In the genomic region with DNA sequence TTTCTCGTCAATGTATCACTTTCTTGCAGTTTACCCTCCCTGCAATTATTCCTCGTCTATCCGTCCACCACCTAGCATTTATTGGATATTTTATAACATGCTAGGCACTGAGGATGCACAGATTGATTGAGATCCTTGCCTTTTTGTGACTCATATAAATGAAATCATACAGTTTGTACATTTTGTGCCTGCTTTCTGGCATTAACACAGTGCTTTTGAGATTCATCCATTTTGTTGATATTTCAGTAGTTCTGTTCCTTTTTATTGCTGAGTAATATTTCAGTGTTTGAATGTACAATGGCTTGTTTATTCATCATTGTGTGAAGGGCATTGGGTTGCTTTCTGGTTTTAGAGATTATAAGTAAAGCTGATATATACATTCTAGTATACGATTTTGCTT, we compare ENCODE assay signal across 8 cellular contexts. TPM values are rescaled to one million over a fixed set of nuclear protein-coding genes. Genes with fewer than 3 reads are reported as not detected.
DNase-seq lines count a peak whose midpoint lies in the region; ATAC-seq and TF ChIP-seq lines count a peak whose summit lies in the region.

No MANE protein-coding gene starts in this region.

- POLR2A ChIA-PET in CD8-positive, alpha-beta memory T cell (lab: Charles Lee), result interaction anchor here (0.7 to 2.5 kb wide), 6 partner anchors 265 to 670 kb away, joined by 4 to 17 read pairs (median 10); a partner anchor contains a TSS
- POLR2A ChIA-PET in PC-3 (lab: Charles Lee; ENCODE audit: unreplicated experiment), result interaction anchor here (0.6 kb wide), 2 partner anchors 101 to 265 kb away, joined by 3 to 13 read pairs; no protein-coding TSS in a partner anchor

- no peak for DNase-seq in CD8-positive, alpha-beta memory T cell
- DNase-seq in PC-3 (no peak), endothelial cell (ENCODE audit: low spot score) (no peak), activated gamma-delta T cell (lab: John Stamatoyannopoulos, UW) (no peak)

- H3K4me3 Mint-ChIP-seq in CD8-positive, alpha-beta memory T cell, result peak overlapping the region; percentile 96 to 100 (median 97)
- peak overlapping the region; percentile 95 for H3K4me3 Mint-ChIP-seq in endothelial cell (ENCODE audit: unreplicated experiment)

- CTCF ChIA-PET in CD8-positive, alpha-beta memory T cell (lab: Charles Lee), result interaction anchor here (1.3 to 1.4 kb wide), 2 partner anchors 276 to 301 kb away, joined by 3 to 5 read pairs; a partner anchor contains a TSS
- CTCF ChIA-PET in PC-3 (lab: Charles Lee), result interaction anchor here (0.8 kb wide), 1 partner anchor 145 kb away, joined by 5 read pairs; no protein-coding TSS in a partner anchor

- H3K27ac Mint-ChIP-seq in CD8-positive, alpha-beta memory T cell, result peak overlapping the region; percentile 97 to 100 (median 99)
- no peak overlapping the region for H3K27ac Mint-ChIP-seq in endothelial cell (ENCODE audit: unreplicated experiment)

- H3K27me3 Mint-ChIP-seq in CD8-positive, alpha-beta memory T cell, result peaks cover 3 to 4% of the 10 kb centered on the region in 2 donors
- no peaks in the 10 kb centered on the region for H3K27me3 Mint-ChIP-seq in endothelial cell (ENCODE audit: unreplicated experiment)

- BruUV-seq in PC-3 (replicated peaks; lab: Mats Ljungman, UMichigan), result no TSS peak

- H3K4me1 ChIP-seq in CD8-positive, alpha-beta memory T cell (ENCODE audit: insufficient read depth, low read length), result peaks cover 12% of the 10 kb centered on the region
- H3K4me1 ChIP-seq in PC-3 (ENCODE audit: insufficient read depth, low read length), result peaks cover 8% of the 10 kb centered on the region
- peaks cover 14 to 17% of the 10 kb centered on the region in 2 experiments for H3K4me1 ChIP-seq in neutrophil (ENCODE audit: control insufficient read depth in 1 of 2, insufficient read depth in 1 of 2, low read depth in 1 of 2, low read length in 1 of 2)

- H3K9me2 ChIP-seq in PC-3 (replicated peaks; ENCODE audit: low read length), result no peaks in the 10 kb centered on the region

- H3K36me3 Mint-ChIP-seq in CD8-positive, alpha-beta memory T cell, result peaks cover 4 to 10% (median 4%) of the 10 kb centered on the region in 3 donors
- H3K36me3 Mint-ChIP-seq in endothelial cell (ENCODE audit: low read depth, unreplicated experiment), result no peaks in the 10 kb centered on the region

- H3K79me2 ChIP-seq in PC-3 (ENCODE audit: low read length), result peaks cover 25% of the 10 kb centered on the region

- H3K9ac ChIP-seq in PC-3 (ENCODE audit: low read length), result peak overlapping the region; percentile 58

- TF ChIP-seq CTCF in PC-3 (conservative IDR thresholded peaks at IDR 0.05; ENCODE audit: low read depth, low read length) (no peak), endothelial cell (IDR thresholded peaks at IDR 0.05; ENCODE audit: unreplicated experiment) (no peak), neutrophil (IDR thresholded peaks at IDR 0.05) (no peak)

- H2AFZ ChIP-seq in PC-3 (ENCODE audit: low read length), result peak overlapping the region; percentile 99

- peak overlapping the region; percentile 99 for H3K27ac ChIP-seq in CD8-positive, alpha-beta memory T cell (ENCODE audit: low read depth, low read length)
- H3K27ac ChIP-seq in PC-3 (ENCODE audit: low read length), result no peak overlapping the region
- no peak overlapping the region for H3K27ac ChIP-seq in neutrophil

- peak overlapping the region; percentile 91 for H3K4me2 ChIP-seq in PC-3 (ENCODE audit: low read length)

- ATAC-seq in PC-3 (no peak), GM19467 (IDR thresholded peaks at IDR 0.05; ENCODE audit: unreplicated experiment) (no peak), GM18511 (IDR thresholded peaks at IDR 0.05; ENCODE audit: unreplicated experiment) (no peak), GM18873 (IDR thresholded peaks at IDR 0.05; ENCODE audit: low FRiP score, unreplicated experiment) (no peak)

- H3K4me3 ChIP-seq in CD8-positive, alpha-beta memory T cell (ENCODE audit: low read length), result peak overlapping the region; percentile 87
- H3K4me3 ChIP-seq in PC-3 (ENCODE audit: low read length) (peak overlapping the region; percentile 86), neutrophil (ENCODE audit: low read depth in 1 of 2, low read length in 1 of 2) (peak overlapping the region; percentile 60 to 70)

- peaks cover 39 to 54% (median 49%) of the 10 kb centered on the region in 3 donors for H3K4me1 Mint-ChIP-seq in CD8-positive, alpha-beta memory T cell
- H3K4me1 Mint-ChIP-seq in endothelial cell (ENCODE audit: unreplicated experiment), result no peaks in the 10 kb centered on the region

- H3K9me3 ChIP-seq in CD8-positive, alpha-beta memory T cell (ENCODE audit: low read length), result no peaks in the 10 kb centered on the region
- H3K9me3 ChIP-seq in PC-3 (ENCODE audit: low read length), result no peaks in the 10 kb centered on the region
- no peaks in the 10 kb centered on the region for H3K9me3 ChIP-seq in neutrophil

- no peaks in the 10 kb centered on the region for H3K36me3 ChIP-seq in CD8-positive, alpha-beta memory T cell (ENCODE audit: insufficient read depth, low read length)
- H3K36me3 ChIP-seq in PC-3 (ENCODE audit: low read depth, low read length) (no peaks in the 10 kb centered on the region), neutrophil (no peaks in the 10 kb centered on the region)

- intact Hi-C loops in PC-3 (cut with micrococcal nuclease), result loop anchor here (5.0 kb wide), 1 partner anchor 122 kb away; no protein-coding TSS in a partner anchor

- no peaks in the 10 kb centered on the region for H4K20me1 ChIP-seq in PC-3 (ENCODE audit: low read length)

- H3F3A ChIP-seq in PC-3 (ENCODE audit: low read length, unreplicated experiment), result no peaks in the 10 kb centered on the region

- H3K27me3 ChIP-seq in CD8-positive, alpha-beta memory T cell (ENCODE audit: insufficient read depth, low read length, poor library complexity, severe bottlenecking), result no peaks in the 10 kb centered on the region
- no peaks in the 10 kb centered on the region for H3K27me3 ChIP-seq in PC-3 (ENCODE audit: low read length)
- H3K27me3 ChIP-seq in neutrophil, result no peaks in the 10 kb centered on the region

- peaks cover 0 to 5% (median 0%) of the 10 kb centered on the region in 5 donors for H3K9me3 Mint-ChIP-seq in CD8-positive, alpha-beta memory T cell
- no peaks in the 10 kb centered on the region for H3K9me3 Mint-ChIP-seq in endothelial cell (ENCODE audit: unreplicated experiment)

RNA-seq across cellular contexts. Expression of a gene that starts 0.8 kb away (rescaled TPM):
- total RNA-seq in CD8-positive, alpha-beta memory T cell, result 1 to 10 TPM; 4.4 to 6.3 TPM
- polyA plus RNA-seq in CD8-positive, alpha-beta memory T cell, result 5.1 TPM
- total RNA-seq in PC-3 (2014; rRNA removed) (4.0 and 4.5 TPM in 2 replicates), endothelial cell (ENCODE audit: unreplicated experiment) (5.2 TPM)
